ENCODE assay signal across 13 cellular contexts in genomic region chr10:114708717-114709352, GRCh38. TPM values are rescaled to one million over a fixed set of nuclear protein-coding genes. Genes with fewer than 3 reads are reported as not detected.
DNase-seq lines count a peak whose midpoint lies in the region; ATAC-seq and TF ChIP-seq lines count a peak whose summit lies in the region.
"Had no signal": no experiment of that assay in that cellular context is flagged by ENCODE, and none has a peak within 500 bp of the region (broad histone marks: within the 10 kb centered on the region; RNA-seq: fewer than 3 reads in every experiment).

No MANE protein-coding gene starts in this region.

- DNase-seq in AG09309 (ENCODE audit: low read depth) (peak; percentile 84), LHCN-M2 (ENCODE audit: low read depth) (peak; percentile 71), astrocyte of the hippocampus (ENCODE audit: low read depth, low spot score) (peak; percentile 70), kidney tubule cell (ENCODE audit: low spot score) (peak; percentile 91)
- no peak for DNase-seq in stimulated activated CD4-positive, alpha-beta T cell treated with anti-CD3 and anti-CD28 coated beads, Interleukin-4, amount 100 ng/mL, for 1 hour
- DNase-seq: activated T-cell treated with anti-CD3 and anti-CD28 coated beads, Interleukin-2, amount 50 U/mL, for 48 hours; colonic mucosa; natural killer cell; stimulated activated CD4-positive, alpha-beta T cell treated with anti-CD3 and anti-CD28 coated beads, Interleukin-2, amount 100 ng/mL, for 24 hours; WERI-Rb-1 had no signal

- ATAC-seq in GM18858 (IDR thresholded peaks at IDR 0.05; ENCODE audit: unreplicated experiment) (no peak), GM21825 (IDR thresholded peaks at IDR 0.05; ENCODE audit: unreplicated experiment) (no peak), HG03565 (IDR thresholded peaks at IDR 0.05; ENCODE audit: unreplicated experiment) (no peak)
- ATAC-seq: natural killer cell had no signal

- TF ChIP-seq CTCF in AG09309 (IDR thresholded peaks at IDR 0.05; ENCODE audit: control insufficient read depth, insufficient read depth, low read depth, low read length, missing control alignments) = no peak

- no peak overlapping the region for H3K4me3 ChIP-seq in AG09309 (ENCODE audit: control insufficient read depth, low read depth, low read length)
- H3K4me3 ChIP-seq: colonic mucosa had no signal

RNA-seq across cellular contexts. Expression of gene ABLIM1, which starts 50.8 kb away (rescaled TPM):
- total RNA-seq in LHCN-M2 (2014; rRNA removed) = 0.26 and 0.69 TPM in 2 replicates
- 2.9 TPM for polyA plus RNA-seq in LHCN-M2 (2012)
